8 cellular contexts compared by ENCODE assay signal in the genomic region with DNA sequence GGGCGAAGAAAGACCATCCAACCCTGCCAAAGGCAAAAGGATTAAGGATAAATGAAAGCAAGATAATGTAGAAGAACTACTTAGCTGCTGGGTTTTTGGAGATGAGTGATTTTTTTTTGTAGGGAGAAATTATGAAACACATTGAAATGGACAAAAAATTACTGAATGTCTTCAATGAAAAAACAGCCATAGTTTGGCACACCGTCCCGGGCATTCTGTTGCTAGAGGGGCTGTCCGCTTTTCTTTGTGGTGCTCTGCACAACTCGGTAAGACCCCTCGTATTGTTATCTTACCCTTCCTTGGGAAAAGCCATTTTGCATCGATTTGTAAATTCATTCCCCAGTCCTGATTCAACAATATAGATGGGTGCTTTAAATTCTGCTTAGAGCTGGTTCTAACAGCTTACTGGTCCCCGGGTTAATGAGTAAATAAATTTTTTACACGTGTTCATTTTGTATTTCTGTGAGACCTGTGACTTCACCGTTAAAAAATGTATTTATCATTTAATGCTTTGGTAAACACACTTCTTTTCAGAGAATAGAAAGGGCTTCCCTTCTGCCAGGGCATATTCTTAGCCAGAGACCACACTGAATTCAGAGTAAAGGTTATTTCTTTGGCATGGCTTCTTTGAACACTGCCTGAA. TPM values are rescaled to one million over a fixed set of nuclear protein-coding genes. Genes with fewer than 3 reads are reported as not detected.
DNase-seq lines count a peak whose midpoint lies in the region; ATAC-seq and TF ChIP-seq lines count a peak whose summit lies in the region.

No MANE protein-coding gene starts in this region.

- peaks cover 23 to 32% (median 28%) of the 10 kb centered on the region in 10 experiments for H3K4me1 ChIP-seq in BLaER1 treated with 17β-estradiol and CSF1 and Interleukin-3, amounts not matched to agents 10 nM and 100 nM
- peaks cover 16 to 20% of the 10 kb centered on the region in 2 donors for H3K4me1 ChIP-seq in naive thymus-derived CD4-positive, alpha-beta T cell (ENCODE audit: control insufficient read depth in 2 of 2, insufficient read depth in 2 of 2, low read length in 2 of 2)

- no peak for TF ChIP-seq CTCF in WTC11 (IDR thresholded peaks at IDR 0.05)

- POLR2A ChIA-PET in naive thymus-derived CD4-positive, alpha-beta T cell (lab: Charles Lee): interaction anchor here (0.9 to 3.1 kb wide), 6 partner anchors 17 to 1492 kb away, joined by 3 to 11 read pairs (median 4); a partner anchor contains a TSS
- POLR2A ChIA-PET in WTC11 (lab: Charles Lee): interaction anchor here (1.0 to 3.1 kb wide), 5 partner anchors 18 to 63 kb away, joined by 3 to 14 read pairs (median 5); a partner anchor contains a TSS

- H3K4me2 ChIP-seq in BLaER1 treated with 17β-estradiol and CSF1 and Interleukin-3, amounts not matched to agents 10 nM and 100 nM: peak overlapping the region; percentile 73 to 97 (median 83)

- ATAC-seq in naive thymus-derived CD4-positive, alpha-beta T cell: no peak
- no peak for ATAC-seq in WTC11

- peaks cover 25 to 31% (median 30%) of the 10 kb centered on the region in 7 donors for H3K4me1 Mint-ChIP-seq in naive thymus-derived CD4-positive, alpha-beta T cell
- peaks cover 25% of the 10 kb centered on the region for H3K4me1 Mint-ChIP-seq in WTC11

- intact Hi-C loops in naive thymus-derived CD4-positive, alpha-beta T cell (cut with micrococcal nuclease): loop anchor here (2.0 to 5.0 kb wide), 5 partner anchors 315 to 770 kb away; a partner anchor contains a TSS

- no peaks in the 10 kb centered on the region for H3K36me3 Mint-ChIP-seq in naive thymus-derived CD4-positive, alpha-beta T cell
- 0 out of 2 replicates have a peak, but pooled peaks cover 2% of the 10 kb centered on the region for H3K36me3 Mint-ChIP-seq in WTC11

- CTCF ChIA-PET in naive thymus-derived CD4-positive, alpha-beta T cell (lab: Charles Lee): no interaction called here
- CTCF ChIA-PET in WTC11 (lab: Charles Lee): interaction anchor here (0.6 to 6.7 kb wide), 8 partner anchors 36 to 359 kb away, joined by 3 to 62 read pairs (median 6); a partner anchor contains a TSS

- H3K27ac ChIP-seq in BLaER1 treated with 17β-estradiol and CSF1 and Interleukin-3, amounts not matched to agents 10 nM and 100 nM: peak overlapping the region; percentile 88 to 99 (median 92)
- H3K27ac ChIP-seq in caudate nucleus (ENCODE audit: low read depth, low read length): peak overlapping the region; percentile 100
- peak overlapping the region; percentile 93 for H3K27ac ChIP-seq in naive thymus-derived CD4-positive, alpha-beta T cell (ENCODE audit: low read depth, low read length)

- H3K4me3 ChIP-seq in BLaER1 treated with 17β-estradiol and CSF1 and Interleukin-3, amounts not matched to agents 10 nM and 100 nM: peak overlapping the region; percentile 79 to 96 (median 84)
- H3K4me3 ChIP-seq in naive thymus-derived CD4-positive, alpha-beta T cell (ENCODE audit: low read length): peak overlapping the region; percentile 94

- H4K20me1 ChIP-seq in BLaER1 treated with 17β-estradiol and CSF1 and Interleukin-3, amounts not matched to agents 10 nM and 100 nM: peaks cover 0 to 23% (median 5%) of the 10 kb centered on the region in 11 experiments; a peak in 8 of 22 replicates

- H3K9ac ChIP-seq in BLaER1 treated with 17β-estradiol and CSF1 and Interleukin-3, amounts not matched to agents 10 nM and 100 nM: peak overlapping the region; percentile 87 to 96 (median 92)

- DNase-seq in LoVo (ENCODE audit: low spot score): peak; percentile 57
- DNase-seq in caudate nucleus (lab: John Stamatoyannopoulos, UW): peak in 1 of 61 donors; percentile 43
- DNase-seq in naive thymus-derived CD4-positive, alpha-beta T cell: no peak
- DNase-seq in activated CD8-positive, alpha-beta memory T cell treated with anti-CD3 and anti-CD28 coated beads for 24 hours: no peak
- no peak for DNase-seq in effector CD8-positive, alpha-beta T cell (lab: John Stamatoyannopoulos, UW)
- no peak for DNase-seq in activated CD8-positive, alpha-beta memory T cell treated with anti-CD3 and anti-CD28 coated beads, Interleukin-2, amount 50 U/mL, for 4 hours
- DNase-seq in WTC11 (ENCODE audit: low spot score): no peak

- H3K27me3 Mint-ChIP-seq in naive thymus-derived CD4-positive, alpha-beta T cell: peaks cover 18 to 26% (median 22%) of the 10 kb centered on the region in 5 donors
- H3K27me3 Mint-ChIP-seq in WTC11 (ENCODE audit: low read depth): peaks cover 14% of the 10 kb centered on the region

- H3K27me3 ChIP-seq in BLaER1 treated with 17β-estradiol and CSF1 and Interleukin-3, amounts not matched to agents 10 nM and 100 nM: no peaks in the 10 kb centered on the region
- H3K27me3 ChIP-seq in naive thymus-derived CD4-positive, alpha-beta T cell (ENCODE audit: control insufficient read depth in 2 of 2, insufficient read depth in 2 of 2, low read length in 2 of 2): no peaks in the 10 kb centered on the region

- peaks cover 0 to 10% (median 0%) of the 10 kb centered on the region in 11 experiments; a peak in 2 of 22 replicates for H3K36me3 ChIP-seq in BLaER1 treated with 17β-estradiol and CSF1 and Interleukin-3, amounts not matched to agents 10 nM and 100 nM
- H3K36me3 ChIP-seq in naive thymus-derived CD4-positive, alpha-beta T cell (ENCODE audit: control insufficient read depth in 2 of 3, insufficient read depth in 3 of 3, low read length in 3 of 3): no peaks in the 10 kb centered on the region

- H3K9me3 Mint-ChIP-seq in naive thymus-derived CD4-positive, alpha-beta T cell: no peaks in the 10 kb centered on the region
- no peaks in the 10 kb centered on the region for H3K9me3 Mint-ChIP-seq in WTC11

- H3K27ac Mint-ChIP-seq in naive thymus-derived CD4-positive, alpha-beta T cell: no peak overlapping the region
- no peak overlapping the region for H3K27ac Mint-ChIP-seq in WTC11

- H3K4me3 Mint-ChIP-seq in naive thymus-derived CD4-positive, alpha-beta T cell: no peak overlapping the region
- H3K4me3 Mint-ChIP-seq in WTC11: no peak overlapping the region

- no peaks in the 10 kb centered on the region for H3K9me3 ChIP-seq in BLaER1 treated with 17β-estradiol and CSF1 and Interleukin-3, amounts not matched to agents 10 nM and 100 nM (replicated peaks in 1 of 11)
- no peaks in the 10 kb centered on the region for H3K9me3 ChIP-seq in naive thymus-derived CD4-positive, alpha-beta T cell (ENCODE audit: control insufficient read depth in 2 of 3, low read length in 3 of 3)

TF ChIP-seq in WTC11, 78 proteins besides CTCF, POLR2A, EP300 and RAD21:
- no peak for TF ChIP-seq ZNF317 (CRISPR knock-in tag; IDR thresholded peaks at IDR 0.05; ENCODE audit: borderline replicate concordance, low read depth)
- TF ChIP-seq, protein P1, sequence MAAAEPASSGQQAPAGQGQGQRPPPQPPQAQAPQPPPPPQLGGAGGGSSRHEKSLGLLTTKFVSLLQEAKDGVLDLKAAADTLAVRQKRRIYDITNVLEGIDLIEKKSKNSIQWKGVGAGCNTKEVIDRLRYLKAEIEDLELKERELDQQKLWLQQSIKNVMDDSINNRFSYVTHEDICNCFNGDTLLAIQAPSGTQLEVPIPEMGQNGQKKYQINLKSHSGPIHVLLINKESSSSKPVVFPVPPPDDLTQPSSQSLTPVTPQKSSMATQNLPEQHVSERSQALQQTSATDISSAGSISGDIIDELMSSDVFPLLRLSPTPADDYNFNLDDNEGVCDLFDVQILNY (CRISPR knock-in tag; IDR thresholded peaks at IDR 0.05): no peak
- TF ChIP-seq, protein P2, sequence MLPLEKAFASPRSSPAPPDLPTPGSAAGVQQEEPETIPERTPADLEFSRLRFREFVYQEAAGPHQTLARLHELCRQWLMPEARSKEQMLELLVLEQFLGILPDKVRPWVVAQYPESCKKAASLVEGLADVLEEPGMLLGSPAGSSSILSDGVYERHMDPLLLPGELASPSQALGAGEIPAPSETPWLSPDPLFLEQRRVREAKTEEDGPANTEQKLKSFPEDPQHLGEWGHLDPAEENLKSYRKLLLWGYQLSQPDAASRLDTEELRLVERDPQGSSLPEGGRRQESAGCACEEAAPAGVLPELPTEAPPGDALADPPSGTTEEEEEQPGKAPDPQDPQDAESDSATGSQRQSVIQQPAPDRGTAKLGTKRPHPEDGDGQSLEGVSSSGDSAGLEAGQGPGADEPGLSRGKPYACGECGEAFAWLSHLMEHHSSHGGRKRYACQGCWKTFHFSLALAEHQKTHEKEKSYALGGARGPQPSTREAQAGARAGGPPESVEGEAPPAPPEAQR (CRISPR knock-in tag; IDR thresholded peaks at IDR 0.05): no peak
TF ChIP-seq in WTC11: peak in this region for 0.

RNA-seq across cellular contexts. Expression of a gene that starts 0.9 kb away (rescaled TPM):
- total RNA-seq in naive thymus-derived CD4-positive, alpha-beta T cell: 10 to 100 TPM; 32.3 to 78.2 (median 48.7) TPM
- 100 to 1,000 TPM; 103 to 106 TPM for polyA plus RNA-seq in naive thymus-derived CD4-positive, alpha-beta T cell
- 163 to 166 TPM (median 165 TPM) in 3 replicates for total RNA-seq in WTC11 (2021)

RNA-seq across cellular contexts. Expression of a gene that starts 39.9 kb away (rescaled TPM):
- not detected for total RNA-seq in naive thymus-derived CD4-positive, alpha-beta T cell
- not detected for polyA plus RNA-seq in naive thymus-derived CD4-positive, alpha-beta T cell
- 6.3 to 9.1 TPM (median 8.6 TPM) in 3 replicates for total RNA-seq in WTC11 (2021)
